1 cellular context compared by ENCODE assay signal in genomic region chr1:88422037-88422436, GRCh38.
TF ChIP-seq lines count a peak whose summit lies in the region.

No MANE protein-coding gene starts in this region.

TF ChIP-seq in HepG2, 621 proteins besides CTCF, POLR2A, EP300 and RAD21:
- TF ChIP-seq RERE (CRISPR knock-in tag; IDR thresholded peaks at IDR 0.05; ENCODE audit: low read depth) (no peak), GPN1 (CRISPR knock-in tag; IDR thresholded peaks at IDR 0.05; ENCODE audit: borderline replicate concordance) (no peak), ZSCAN30 (CRISPR knock-in tag; IDR thresholded peaks at IDR 0.05) (no peak), ZNF30 (CRISPR knock-in tag; IDR thresholded peaks at IDR 0.05) (no peak), ZSCAN21 (CRISPR knock-in tag; IDR thresholded peaks at IDR 0.05; ENCODE audit: borderline replicate concordance) (no peak), ZZZ3 (CRISPR knock-in tag; IDR thresholded peaks at IDR 0.05; ENCODE audit: borderline replicate concordance) (no peak), PAF1 (CRISPR knock-in tag; IDR thresholded peaks at IDR 0.05) (no peak), KLF12 (CRISPR knock-in tag; IDR thresholded peaks at IDR 0.05; ENCODE audit: borderline replicate concordance) (no peak), SSRP1 (CRISPR knock-in tag; IDR thresholded peaks at IDR 0.05) (no peak), TOPORS (CRISPR knock-in tag; IDR thresholded peaks at IDR 0.05) (no peak), ZNF383 (CRISPR knock-in tag; IDR thresholded peaks at IDR 0.05; ENCODE audit: borderline replicate concordance) (no peak)
- TF ChIP-seq, protein P1, sequence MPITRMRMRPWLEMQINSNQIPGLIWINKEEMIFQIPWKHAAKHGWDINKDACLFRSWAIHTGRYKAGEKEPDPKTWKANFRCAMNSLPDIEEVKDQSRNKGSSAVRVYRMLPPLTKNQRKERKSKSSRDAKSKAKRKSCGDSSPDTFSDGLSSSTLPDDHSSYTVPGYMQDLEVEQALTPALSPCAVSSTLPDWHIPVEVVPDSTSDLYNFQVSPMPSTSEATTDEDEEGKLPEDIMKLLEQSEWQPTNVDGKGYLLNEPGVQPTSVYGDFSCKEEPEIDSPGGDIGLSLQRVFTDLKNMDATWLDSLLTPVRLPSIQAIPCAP (CRISPR knock-in tag; IDR thresholded peaks at IDR 0.05; ENCODE audit: low read depth), result no peak
- TF ChIP-seq, protein P2, sequence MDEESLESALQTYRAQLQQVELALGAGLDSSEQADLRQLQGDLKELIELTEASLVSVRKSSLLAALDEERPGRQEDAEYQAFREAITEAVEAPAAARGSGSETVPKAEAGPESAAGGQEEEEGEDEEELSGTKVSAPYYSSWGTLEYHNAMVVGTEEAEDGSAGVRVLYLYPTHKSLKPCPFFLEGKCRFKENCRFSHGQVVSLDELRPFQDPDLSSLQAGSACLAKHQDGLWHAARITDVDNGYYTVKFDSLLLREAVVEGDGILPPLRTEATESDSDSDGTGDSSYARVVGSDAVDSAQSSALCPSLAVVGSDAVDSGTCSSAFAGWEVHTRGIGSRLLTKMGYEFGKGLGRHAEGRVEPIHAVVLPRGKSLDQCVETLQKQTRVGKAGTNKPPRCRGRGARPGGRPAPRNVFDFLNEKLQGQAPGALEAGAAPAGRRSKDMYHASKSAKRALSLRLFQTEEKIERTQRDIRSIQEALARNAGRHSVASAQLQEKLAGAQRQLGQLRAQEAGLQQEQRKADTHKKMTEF (CRISPR knock-in tag; IDR thresholded peaks at IDR 0.05), result no peak
- TF ChIP-seq, protein P3, sequence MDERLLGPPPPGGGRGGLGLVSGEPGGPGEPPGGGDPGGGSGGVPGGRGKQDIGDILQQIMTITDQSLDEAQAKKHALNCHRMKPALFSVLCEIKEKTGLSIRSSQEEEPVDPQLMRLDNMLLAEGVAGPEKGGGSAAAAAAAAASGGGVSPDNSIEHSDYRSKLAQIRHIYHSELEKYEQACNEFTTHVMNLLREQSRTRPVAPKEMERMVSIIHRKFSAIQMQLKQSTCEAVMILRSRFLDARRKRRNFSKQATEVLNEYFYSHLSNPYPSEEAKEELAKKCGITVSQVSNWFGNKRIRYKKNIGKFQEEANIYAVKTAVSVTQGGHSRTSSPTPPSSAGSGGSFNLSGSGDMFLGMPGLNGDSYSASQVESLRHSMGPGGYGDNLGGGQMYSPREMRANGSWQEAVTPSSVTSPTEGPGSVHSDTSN (CRISPR knock-in tag; IDR thresholded peaks at IDR 0.05), result no peak
